ENCODE assay signal across 16 cellular contexts in genomic region chr1:30014031-30014430, GRCh38.
"Had no signal": no experiment of that assay in that cellular context is flagged by ENCODE, and none has a peak within 500 bp of the region (broad histone marks: within the 10 kb centered on the region; RNA-seq: fewer than 3 reads in every experiment).

No MANE protein-coding gene starts in this region.

- H3K4me3 ChIP-seq: hepatocyte, spleen, tibial nerve, upper lobe of right lung, vagina had no signal

- H3K4me1 ChIP-seq: foreskin keratinocyte, parathyroid adenoma, tibial nerve, upper lobe of right lung, vagina had no signal

- H3K36me3 ChIP-seq: spleen, tibial nerve, upper lobe of right lung, vagina had no signal

- H3K9me3 ChIP-seq: upper lobe of right lung, vagina had no signal

- H3K27me3 ChIP-seq: foreskin keratinocyte, hepatocyte, spleen, tibial nerve, upper lobe of right lung, vagina had no signal

- DNase-seq: effector memory CD8-positive, alpha-beta T cell; foreskin keratinocyte; head of caudate nucleus; left colon; mesendoderm; naive thymus-derived CD4-positive, alpha-beta T cell; nephron progenitor cell; spleen; stimulated activated CD4-positive, alpha-beta T cell treated with anti-CD3 and anti-CD28 coated beads, Interleukin-15, amount 100 ng/mL, for 24 hours; stimulated activated CD4-positive, alpha-beta T cell treated with anti-CD3 and anti-CD28 coated beads, Interleukin-1b, Interleukin-23, amount 100 ng/mL, for 48 hours; stimulated activated CD4-positive, alpha-beta T cell treated with anti-CD3 and anti-CD28 coated beads, Interleukin-4, amount 100 ng/mL, for 24 hours; upper lobe of right lung had no signal

- H3K27ac ChIP-seq: foreskin keratinocyte, hepatocyte, parathyroid adenoma, tibial nerve, upper lobe of right lung, vagina had no signal
